Comparison of ENCODE assay signal across 10 cellular contexts in genomic region chr4:123421942-123422781, GRCh38. TPM values are rescaled to one million over a fixed set of nuclear protein-coding genes. Genes with fewer than 3 reads are reported as not detected.
DNase-seq lines count a peak whose midpoint lies in the region; ATAC-seq and TF ChIP-seq lines count a peak whose summit lies in the region.
"Had no signal": no experiment of that assay in that cellular context is flagged by ENCODE, and none has a peak within 500 bp of the region (broad histone marks: within the 10 kb centered on the region; RNA-seq: fewer than 3 reads in every experiment).

No MANE protein-coding gene starts in this region.

- H3K36me3 ChIP-seq in heart right ventricle (no peaks in the 10 kb centered on the region), Panc1 (ENCODE audit: control insufficient read depth, insufficient read depth, low read length) (no peaks in the 10 kb centered on the region), fibroblast of lung (ENCODE audit: control insufficient read depth, insufficient read depth, low read length) (no peaks in the 10 kb centered on the region)
- H3K36me3 ChIP-seq: WERI-Rb-1 had no signal

- CTCF ChIA-PET in Panc1 (lab: Charles Lee): no interaction called here

- H3K9ac ChIP-seq in fibroblast of lung (ENCODE audit: insufficient read depth, low read length): no peak overlapping the region

- no peak for DNase-seq in heart right ventricle
- DNase-seq in cardiac septum (ENCODE audit: low spot score): no peak
- no peak for DNase-seq in Panc1 (ENCODE audit: low read depth, low spot score)
- no peak for DNase-seq in fibroblast of lung (ENCODE audit: low read depth in 2 of 2)
- no peak for DNase-seq in AML-193 (lab: John Stamatoyannopoulos, UW)
- no peak for DNase-seq in cerebellum (ENCODE audit: low spot score)
- DNase-seq in NCI-H226: no peak
- DNase-seq: WERI-Rb-1 had no signal

- peaks cover 15% of the 10 kb centered on the region for H3K36me3 Mint-ChIP-seq in stimulated activated naive CD8-positive, alpha-beta T cell treated with anti-CD3 and anti-CD28 coated beads, Interleukin-15, Interleukin-2, amounts not matched to agents 100 ng/mL and 50 ng/mL, for 24 hours (ENCODE audit: low read depth)
- H3K36me3 Mint-ChIP-seq: CD14-positive monocyte had no signal

- peak overlapping the region; percentile 67 for H2AFZ ChIP-seq in fibroblast of lung (ENCODE audit: low read length)

- peak overlapping the region; percentile 92 for H3K4me2 ChIP-seq in fibroblast of lung (ENCODE audit: extremely low read depth, insufficient read depth, low read length)

- no peaks in the 10 kb centered on the region for H3K79me2 ChIP-seq in fibroblast of lung (ENCODE audit: control insufficient read depth, insufficient read depth, low read length)

- POLR2A ChIA-PET in Panc1 (lab: Charles Lee): no interaction called here

- intact Hi-C loops in heart right ventricle (cut with DNase I) (no loop called here), cardiac septum (cut with DNase I) (no loop called here), Panc1 (cut with micrococcal nuclease; ENCODE audit: unreplicated experiment) (no loop called here)

- 61 to 62% methylated on average over 9 of the region's 9 CpGs for WGBS in heart right ventricle, 2 donors

- peak overlapping the region; percentile 83 for H3K4me3 Mint-ChIP-seq in stimulated activated naive CD8-positive, alpha-beta T cell treated with anti-CD3 and anti-CD28 coated beads, Interleukin-15, Interleukin-2, amounts not matched to agents 100 ng/mL and 50 ng/mL, for 24 hours
- H3K4me3 Mint-ChIP-seq: CD14-positive monocyte had no signal

- BruUV-seq in Panc1 (replicated peaks; lab: Mats Ljungman, UMichigan): no TSS peak

- no peaks in the 10 kb centered on the region for H3K27me3 Mint-ChIP-seq in stimulated activated naive CD8-positive, alpha-beta T cell treated with anti-CD3 and anti-CD28 coated beads, Interleukin-15, Interleukin-2, amounts not matched to agents 100 ng/mL and 50 ng/mL, for 24 hours

- H3K27me3 ChIP-seq in heart right ventricle: no peaks in the 10 kb centered on the region
- H3K27me3 ChIP-seq in Panc1 (ENCODE audit: control insufficient read depth, insufficient read depth, low read length): no peaks in the 10 kb centered on the region
- no peaks in the 10 kb centered on the region for H3K27me3 ChIP-seq in fibroblast of lung (ENCODE audit: control insufficient read depth, insufficient read depth, low read length)

- H3K4me3 ChIP-seq in heart right ventricle (peak overlapping the region in 8 of 10 donors; percentile 5 to 43 (median 28)), Panc1 (ENCODE audit: low read depth in 2 of 2, low read length in 2 of 2) (no peak overlapping the region), fibroblast of lung (replicated peaks in 1 of 4; ENCODE audit: control extremely low read depth in 1 of 4, insufficient read depth in 1 of 4, low read depth in 3 of 4, low read length in 4 of 4) (peak overlapping the region; percentile 21 to 49 (median 28))

- H3K4me1 Mint-ChIP-seq in stimulated activated naive CD8-positive, alpha-beta T cell treated with anti-CD3 and anti-CD28 coated beads, Interleukin-15, Interleukin-2, amounts not matched to agents 100 ng/mL and 50 ng/mL, for 24 hours (ENCODE audit: low read depth): peaks cover 77% of the 10 kb centered on the region

- peak overlapping the region in 8 of 10 donors; percentile 17 to 77 (median 50) for H3K27ac ChIP-seq in heart right ventricle
- H3K27ac ChIP-seq in Panc1 (ENCODE audit: low read length): peak overlapping the region; percentile 94
- peak overlapping the region; percentile 14 for H3K27ac ChIP-seq in fibroblast of lung (ENCODE audit: insufficient read depth, low read length)
- H3K27ac ChIP-seq: WERI-Rb-1 had no signal

- H3K9me3 ChIP-seq in heart right ventricle (peaks cover 0 to 8% (median 0%) of the 10 kb centered on the region in 11 donors), Panc1 (ENCODE audit: control insufficient read depth, insufficient read depth, low read depth, low read length) (peaks cover 3% of the 10 kb centered on the region; the same call in 1 of the 2 replicates), fibroblast of lung (ENCODE audit: control insufficient read depth, insufficient read depth, low read depth, low read length) (no peaks in the 10 kb centered on the region)

- H3K9me3 Mint-ChIP-seq in stimulated activated naive CD8-positive, alpha-beta T cell treated with anti-CD3 and anti-CD28 coated beads, Interleukin-15, Interleukin-2, amounts not matched to agents 100 ng/mL and 50 ng/mL, for 24 hours: peaks cover 4% of the 10 kb centered on the region

- peak overlapping the region; percentile 99 for H3K27ac Mint-ChIP-seq in stimulated activated naive CD8-positive, alpha-beta T cell treated with anti-CD3 and anti-CD28 coated beads, Interleukin-15, Interleukin-2, amounts not matched to agents 100 ng/mL and 50 ng/mL, for 24 hours

- in situ Hi-C loops in Panc1 (cut with HindIII; ENCODE audit: low pct_unique_long_range_greater_than_20kb, low sequenced_read_pairs): no loop called here

- TF ChIP-seq CTCF in heart right ventricle (IDR thresholded peaks at IDR 0.05): no peak
- TF ChIP-seq CTCF in Panc1 (IDR thresholded peaks at IDR 0.05): no peak
- TF ChIP-seq CTCF in fibroblast of lung (conservative IDR thresholded peaks at IDR 0.05 in 1 of 2, IDR thresholded peaks at IDR 0.05 in 1 of 2; ENCODE audit: low read depth in 1 of 2, low read length in 2 of 2): no peak

- H4K20me1 ChIP-seq in fibroblast of lung (ENCODE audit: control insufficient read depth, extremely low read depth, insufficient read depth, low read length): no peaks in the 10 kb centered on the region

- H3K4me1 ChIP-seq in heart right ventricle (peaks cover 3 to 26% (median 15%) of the 10 kb centered on the region in 9 donors), Panc1 (ENCODE audit: control insufficient read depth, insufficient read depth, low read length) (peaks cover 19% of the 10 kb centered on the region), fibroblast of lung (ENCODE audit: control insufficient read depth, extremely low read depth, insufficient read depth, low read length) (peaks cover 6% of the 10 kb centered on the region)

- ATAC-seq in heart right ventricle (no peak), Panc1 (no peak)

RNA-seq across cellular contexts. Expression of gene SPRY1, which starts 25.6 kb away (rescaled TPM):
- total RNA-seq in heart right ventricle (10 to 100 TPM; 21.6 to 61.7 (median 37.4) TPM), cardiac septum (50.9 TPM), Panc1 (2021; ENCODE audit: unreplicated experiment) (77.8 TPM), fibroblast of lung (14.9 and 21.3 TPM in 2 replicates), cerebellum (29.6 TPM)
- polyA plus RNA-seq in heart right ventricle (10 to 100 TPM; 30.2 to 42.2 TPM), fibroblast of lung (15.3 and 23.9 TPM in 2 replicates)
- 68.8 TPM for polyA plus RNA-seq in Panc1 (2012; ENCODE audit: insufficient read length)
- polyA plus RNA-seq in fibroblast of lung (2012): 21.2 and 41.6 TPM in 2 replicates
- polyA minus RNA-seq in fibroblast of lung (ENCODE audit: low replicate concordance): 38.5 and 59.3 TPM in 2 replicates

Comparison
In these comparisons a context has a peak if more than half of its experiments do, and no peak if none do; other contexts are left out.
1. H3K27ac ChIP-seq: peak in every context shown above with its lines; median percentile 94 in Panc1; 50 in heart right ventricle; 14 in fibroblast of lung.
2. H3K4me3 ChIP-seq: peak in heart right ventricle (8 of 10) and fibroblast of lung (4 of 4); none in Panc1 (0 of 2).